Comparison of ENCODE assay signal across 11 cellular contexts in genomic region chr9:11933926-11934325, GRCh38.
A peak's percentile ranks its signal among the peaks of the same experiment; 100 is the strongest.
DNase-seq lines count a peak whose midpoint lies in the region; ATAC-seq lines count a peak whose summit lies in the region.
"Had no signal": no experiment of that assay in that cellular context is flagged by ENCODE, and none has a peak within 500 bp of the region (broad histone marks: within the 10 kb centered on the region; RNA-seq: fewer than 3 reads in every experiment).

No MANE protein-coding gene starts in this region.

- peak; percentile 74 for ATAC-seq in esophagus mucosa
- ATAC-seq in GM19035 (IDR thresholded peaks at IDR 0.05; ENCODE audit: unreplicated experiment): no peak
- ATAC-seq: naive thymus-derived CD4-positive, alpha-beta T cell had no signal

- in situ Hi-C loops in ACHN (cut with HindIII; ENCODE audit: low pct_ligation_motif_present, low pct_unique_long_range_greater_than_20kb, low sequenced_read_pairs): no loop called here

- H3K4me3 ChIP-seq in skeletal muscle cell (ENCODE audit: low read depth, low read length): no peak overlapping the region

- DNase-seq in NCI-H2107 treated with DMSO at 0.1 percent for 48 hours (lab: John Stamatoyannopoulos, UW; ENCODE audit: unreplicated experiment) (peak; percentile 53), NCI-H2107 (lab: John Stamatoyannopoulos, UW) (no peak), NCI-H748 treated with DMSO at 0.1 percent for 48 hours (lab: John Stamatoyannopoulos, UW) (peak; percentile 28), skeletal muscle cell (ENCODE audit: low read depth) (peak; percentile 88), ACHN (no peak)
- no peak for DNase-seq in effector CD8-positive, alpha-beta T cell (lab: John Stamatoyannopoulos, UW)
- DNase-seq: activated CD4-positive, alpha-beta T cell treated with anti-CD3 and anti-CD28 coated beads for 4 hours; naive thymus-derived CD4-positive, alpha-beta T cell; SW 1271 had no signal

Comparison
In these comparisons a context has a peak if more than half of its experiments do, and no peak if none do; other contexts are left out.
1. DNase-seq: peak in NCI-H2107 treated with DMSO at 0.1 percent for 48 hours (single experiment), NCI-H748 treated with DMSO at 0.1 percent for 48 hours (single experiment) and skeletal muscle cell (single experiment); none in NCI-H2107 (single experiment), effector CD8-positive, alpha-beta T cell (single experiment) and ACHN (single experiment).